ENCODE assay signal across 1 cellular context in the genomic region with DNA sequence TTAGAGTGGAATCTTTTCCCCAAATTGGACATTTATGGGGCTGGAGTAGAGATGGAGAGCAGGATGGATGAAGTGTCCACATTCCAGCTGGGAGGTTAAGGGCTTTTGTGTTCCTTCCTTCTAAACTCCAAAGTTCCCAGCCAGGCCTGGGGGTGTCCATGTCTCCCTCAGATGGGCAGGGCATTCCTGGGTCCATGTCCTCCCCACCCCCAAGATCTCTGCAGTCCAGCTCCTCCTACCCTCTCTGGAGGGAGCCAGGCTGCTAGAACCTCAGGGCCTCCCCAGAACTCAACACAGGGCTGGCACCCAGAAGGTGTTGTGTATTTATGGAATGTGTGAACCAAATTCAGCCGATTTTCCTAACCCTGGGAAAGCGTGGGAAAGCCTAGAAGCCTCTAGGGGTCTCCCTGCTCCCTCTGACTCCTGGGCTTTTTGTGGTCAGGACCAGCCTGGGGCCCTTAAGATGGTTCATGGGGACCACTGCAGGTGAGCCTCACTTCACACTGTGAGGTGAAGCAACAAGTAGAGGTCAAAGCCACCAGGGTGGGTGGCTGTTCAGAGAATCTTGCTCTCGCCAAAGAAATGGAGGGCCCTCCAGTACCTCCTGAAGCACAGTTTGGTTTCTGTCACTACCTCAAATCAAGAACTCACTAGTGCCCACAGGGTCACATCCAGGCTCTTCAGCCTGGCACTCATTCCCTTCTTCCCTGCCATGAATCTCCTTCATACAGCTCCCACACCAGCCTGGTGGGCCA.
TF ChIP-seq lines count a peak whose summit lies in the region.

No MANE protein-coding gene starts in this region.

TF ChIP-seq in HCT116, 20 proteins besides CTCF, POLR2A, EP300 and RAD21 (continued from another document):
- TF ChIP-seq ZFX (IDR thresholded peaks at IDR 0.05) = no peak
- no peak for TF ChIP-seq ELF1 (IDR thresholded peaks at IDR 0.05; ENCODE audit: borderline replicate concordance, low read depth)
- TF ChIP-seq, protein P1, sequence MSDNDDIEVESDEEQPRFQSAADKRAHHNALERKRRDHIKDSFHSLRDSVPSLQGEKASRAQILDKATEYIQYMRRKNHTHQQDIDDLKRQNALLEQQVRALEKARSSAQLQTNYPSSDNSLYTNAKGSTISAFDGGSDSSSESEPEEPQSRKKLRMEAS (IDR thresholded peaks at IDR 0.05) = no peak
- TF ChIP-seq SIN3A (IDR thresholded peaks at IDR 0.05; ENCODE audit: low read depth) = no peak
- no peak for TF ChIP-seq ATF3 (IDR thresholded peaks at IDR 0.05)
- no peak for TF ChIP-seq SRF (IDR thresholded peaks at IDR 0.05; ENCODE audit: low read depth)
- no peak for TF ChIP-seq CEBPB (IDR thresholded peaks at IDR 0.05; ENCODE audit: low read depth)
- no peak for TF ChIP-seq CBX3 (IDR thresholded peaks at IDR 0.05; ENCODE audit: low read depth)
- no peak for TF ChIP-seq JUND (IDR thresholded peaks at IDR 0.05)
- no peak for TF ChIP-seq EZH2phosphoT487 (IDR thresholded peaks at IDR 0.05; ENCODE audit: borderline replicate concordance)
- TF ChIP-seq EGR1 (IDR thresholded peaks at IDR 0.05; ENCODE audit: low read depth) = no peak
- TF ChIP-seq TCF7L2 (IDR thresholded peaks at IDR 0.05; ENCODE audit: borderline replicate concordance, extremely low read depth, insufficient read depth, insufficient read length) = no peak
- TF ChIP-seq, protein P2, sequence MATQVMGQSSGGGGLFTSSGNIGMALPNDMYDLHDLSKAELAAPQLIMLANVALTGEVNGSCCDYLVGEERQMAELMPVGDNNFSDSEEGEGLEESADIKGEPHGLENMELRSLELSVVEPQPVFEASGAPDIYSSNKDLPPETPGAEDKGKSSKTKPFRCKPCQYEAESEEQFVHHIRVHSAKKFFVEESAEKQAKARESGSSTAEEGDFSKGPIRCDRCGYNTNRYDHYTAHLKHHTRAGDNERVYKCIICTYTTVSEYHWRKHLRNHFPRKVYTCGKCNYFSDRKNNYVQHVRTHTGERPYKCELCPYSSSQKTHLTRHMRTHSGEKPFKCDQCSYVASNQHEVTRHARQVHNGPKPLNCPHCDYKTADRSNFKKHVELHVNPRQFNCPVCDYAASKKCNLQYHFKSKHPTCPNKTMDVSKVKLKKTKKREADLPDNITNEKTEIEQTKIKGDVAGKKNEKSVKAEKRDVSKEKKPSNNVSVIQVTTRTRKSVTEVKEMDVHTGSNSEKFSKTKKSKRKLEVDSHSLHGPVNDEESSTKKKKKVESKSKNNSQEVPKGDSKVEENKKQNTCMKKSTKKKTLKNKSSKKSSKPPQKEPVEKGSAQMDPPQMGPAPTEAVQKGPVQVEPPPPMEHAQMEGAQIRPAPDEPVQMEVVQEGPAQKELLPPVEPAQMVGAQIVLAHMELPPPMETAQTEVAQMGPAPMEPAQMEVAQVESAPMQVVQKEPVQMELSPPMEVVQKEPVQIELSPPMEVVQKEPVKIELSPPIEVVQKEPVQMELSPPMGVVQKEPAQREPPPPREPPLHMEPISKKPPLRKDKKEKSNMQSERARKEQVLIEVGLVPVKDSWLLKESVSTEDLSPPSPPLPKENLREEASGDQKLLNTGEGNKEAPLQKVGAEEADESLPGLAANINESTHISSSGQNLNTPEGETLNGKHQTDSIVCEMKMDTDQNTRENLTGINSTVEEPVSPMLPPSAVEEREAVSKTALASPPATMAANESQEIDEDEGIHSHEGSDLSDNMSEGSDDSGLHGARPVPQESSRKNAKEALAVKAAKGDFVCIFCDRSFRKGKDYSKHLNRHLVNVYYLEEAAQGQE (IDR thresholded peaks at IDR 0.05; ENCODE audit: low read depth) = no peak
- TF ChIP-seq YY1 (IDR thresholded peaks at IDR 0.05; ENCODE audit: extremely low read depth, insufficient replicate concordance, low read depth, low read length) = no peak
- no peak for TF ChIP-seq POLR2AphosphoS5 (IDR thresholded peaks at IDR 0.05; ENCODE audit: low read depth, low read length)
